In the genomic region with DNA sequence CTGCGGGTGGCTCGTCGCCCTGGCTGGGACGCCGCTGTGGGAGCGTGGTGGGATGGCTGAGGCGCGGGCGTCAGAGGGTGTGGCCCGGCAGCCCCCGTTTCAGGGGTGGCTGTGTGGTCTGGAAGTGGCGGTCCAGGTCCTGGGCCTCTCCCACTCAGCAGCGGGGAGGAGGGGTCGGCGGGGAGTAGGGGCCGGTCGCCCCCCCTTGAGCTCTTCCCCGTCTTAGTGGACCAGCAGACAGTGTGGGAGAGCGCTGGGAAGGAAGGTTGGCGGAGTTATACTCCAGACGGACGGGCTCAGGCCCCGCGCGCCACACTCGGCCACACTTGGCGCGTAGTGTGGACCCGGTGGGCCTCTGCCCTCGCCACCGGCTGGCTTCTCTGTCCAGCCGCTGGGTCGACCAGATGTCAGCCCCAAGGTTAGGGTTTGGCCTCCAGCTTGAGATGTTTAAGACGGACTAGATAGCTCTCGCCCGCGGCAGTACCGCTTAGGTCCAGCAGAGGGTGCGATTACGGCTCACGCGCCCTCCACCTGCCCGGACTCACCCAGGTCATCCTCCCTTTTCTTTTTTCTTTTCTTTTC, we compare ENCODE assay signal across 9 cellular contexts. TPM values are rescaled to one million over a fixed set of nuclear protein-coding genes. Genes with fewer than 3 reads are reported as not detected.
A peak's percentile ranks its signal among the peaks of the same experiment; 100 is the strongest.
DNase-seq lines count a peak whose midpoint lies in the region; ATAC-seq, FAIRE-seq and TF ChIP-seq lines count a peak whose summit lies in the region.
"Had no signal": no experiment of that assay in that cellular context is flagged by ENCODE, and none has a peak within 500 bp of the region (broad histone marks: within the 10 kb centered on the region; RNA-seq: fewer than 3 reads in every experiment).

No MANE protein-coding gene starts in this region.

- DNase-seq in GM10248 (ENCODE audit: extremely low spot score), result peak; percentile 50
- DNase-seq in astrocyte of the cerebellum (ENCODE audit: low read depth), result no peak
- no peak for DNase-seq in HepG2 (ENCODE audit: low spot score)
- peak; percentile 87 for DNase-seq in stimulated activated CD8-positive, alpha-beta memory T cell treated with anti-CD3 and anti-CD28 coated beads, Interleukin-4, amount 100 ng/mL, for 48 hours
- DNase-seq in DMS153 (lab: John Stamatoyannopoulos, UW), result no peak
- DNase-seq: IMR-90 had no signal

- no peaks in the 10 kb centered on the region for H4K20me1 ChIP-seq in HepG2 (ENCODE audit: insufficient read depth, low read length)

- CTCF ChIA-PET in GM10248 (lab: Yijun Ruan, JAX), result interaction anchor here (0.9 to 1.5 kb wide), 5 partner anchors 16 to 473 kb away, joined by 3 to 4 read pairs (median 3); no protein-coding TSS in a partner anchor
- CTCF ChIA-PET in HepG2 (lab: Yijun Ruan, JAX; ENCODE audit: low intra/inter-chr PET ratio, low total read pairs), result no interaction called here

- POLR2A ChIA-PET in GM10248 (lab: Yijun Ruan, JAX), result interaction anchor here (0.5 kb wide), 1 partner anchor 578 kb away, joined by 3 read pairs; no protein-coding TSS in a partner anchor
- POLR2A ChIA-PET in HepG2 (lab: Yijun Ruan, JAX), result no interaction called here

- TF ChIP-seq RAD21 in HepG2 (CRISPR knock-in tag; IDR thresholded peaks at IDR 0.05), result no peak

- no peak overlapping the region for H3K9ac ChIP-seq in HepG2 (ENCODE audit: insufficient read depth, low read depth, low read length)

- no peak overlapping the region for H3K27ac ChIP-seq in HepG2 (ENCODE audit: extremely low read length, insufficient read depth, low read length)

- intact Hi-C loops in HepG2 (cut with micrococcal nuclease; ENCODE audit: unreplicated experiment), result no loop called here

- peak; percentile 61; the same call in 2 of the 3 replicates for ATAC-seq in SK-N-SH treated with all-trans-retinoic acid at 6 μM for 48 hours
- ATAC-seq in HepG2, result peak; percentile 58
- no peak for ATAC-seq in GM18520 (IDR thresholded peaks at IDR 0.05; ENCODE audit: unreplicated experiment)
- no peak for ATAC-seq in GM18498 (IDR thresholded peaks at IDR 0.05; ENCODE audit: unreplicated experiment)

- no peak for FAIRE-seq in HepG2 (lab: Jason Lieb, UNC)

- WGBS in HepG2 (ENCODE audit: low lambda C conversion rate), result 89% methylated on average over 25 of the region's 43 CpGs

- in situ Hi-C loops in astrocyte of the cerebellum (cut with HindIII; ENCODE audit: low sequenced_read_pairs) (no loop called here), HepG2 (cut with HindIII; ENCODE audit: extremely low pct_ligation_motif_present, low pct_unique_long_range_greater_than_20kb) (no loop called here)

- H2AFZ ChIP-seq in HepG2 (ENCODE audit: low read length), result no peak overlapping the region

- no peaks in the 10 kb centered on the region for H3K4me1 ChIP-seq in HepG2 (ENCODE audit: insufficient read depth, low read length)

- peaks cover 64% of the 10 kb centered on the region for H3K9me3 ChIP-seq in HepG2 (ENCODE audit: low read length)

- BruUV-seq in HepG2 (replicated peaks; lab: Mats Ljungman, UMichigan), result no TSS peak

- no peak overlapping the region for H3K4me3 ChIP-seq in astrocyte of the cerebellum (ENCODE audit: low read depth, low read length)
- no peak overlapping the region for H3K4me3 ChIP-seq in HepG2 (replicated peaks in 1 of 3; ENCODE audit: insufficient read depth in 1 of 3, low read depth in 2 of 3, low read length in 3 of 3)

- TF ChIP-seq EP300 in HepG2 (IDR thresholded peaks at IDR 0.05; ENCODE audit: low read depth in 2 of 2, low read length in 2 of 2) (no peak), HepG2 (CRISPR knock-in tag; IDR thresholded peaks at IDR 0.05; ENCODE audit: borderline replicate concordance) (no peak)

- TF ChIP-seq POLR2A in HepG2 (IDR thresholded peaks at IDR 0.05; ENCODE audit: insufficient read depth in 1 of 2, low read depth in 2 of 2, low read length in 2 of 2), result no peak

- no peak overlapping the region for H3K4me2 ChIP-seq in HepG2 (ENCODE audit: low read depth, low read length)

- H3K27me3 ChIP-seq in HepG2 (ENCODE audit: control insufficient read depth in 1 of 2, insufficient read depth in 2 of 2, low read length in 2 of 2), result no peaks in the 10 kb centered on the region

- H3K79me2 ChIP-seq in HepG2 (ENCODE audit: insufficient read depth, low read length), result no peaks in the 10 kb centered on the region

- TF ChIP-seq CTCF in GM10248 (IDR thresholded peaks at IDR 0.05; ENCODE audit: control extremely low read depth, extremely low read depth, low read depth, missing control alignments) (peak; percentile 49), astrocyte of the cerebellum (IDR thresholded peaks at IDR 0.05; ENCODE audit: low read depth, low read length, missing control alignments) (peak; percentile 15), HepG2 (CRISPR knock-in tag; IDR thresholded peaks at IDR 0.05) (peak; percentile 23)

- H3K36me3 ChIP-seq in HepG2 (replicated peaks in 1 of 2; ENCODE audit: control insufficient read depth in 1 of 2, insufficient read depth in 2 of 2, low read length in 2 of 2), result no peaks in the 10 kb centered on the region

TF ChIP-seq in SK-N-SH treated with all-trans-retinoic acid at 6 μM for 48 hours, 23 proteins besides CTCF, POLR2A, EP300 and RAD21 (continues in another document):
- no peak for TF ChIP-seq POU6F1 (CRISPR knock-in tag; IDR thresholded peaks at IDR 0.05; ENCODE audit: borderline replicate concordance, low read depth)

TF ChIP-seq in HepG2, 621 proteins besides CTCF, POLR2A, EP300 and RAD21:
- TF ChIP-seq STAG1 (CRISPR knock-in tag; IDR thresholded peaks at IDR 0.05) (0 out of 2 replicates have a peak, but pooled peaks have one; percentile 4), ZBTB33 (CRISPR knock-in tag; IDR thresholded peaks at IDR 0.05) (peak; percentile 98), ZNF766 (CRISPR knock-in tag; IDR thresholded peaks at IDR 0.05; ENCODE audit: borderline replicate concordance) (no peak)
- TF ChIP-seq, protein P1, sequence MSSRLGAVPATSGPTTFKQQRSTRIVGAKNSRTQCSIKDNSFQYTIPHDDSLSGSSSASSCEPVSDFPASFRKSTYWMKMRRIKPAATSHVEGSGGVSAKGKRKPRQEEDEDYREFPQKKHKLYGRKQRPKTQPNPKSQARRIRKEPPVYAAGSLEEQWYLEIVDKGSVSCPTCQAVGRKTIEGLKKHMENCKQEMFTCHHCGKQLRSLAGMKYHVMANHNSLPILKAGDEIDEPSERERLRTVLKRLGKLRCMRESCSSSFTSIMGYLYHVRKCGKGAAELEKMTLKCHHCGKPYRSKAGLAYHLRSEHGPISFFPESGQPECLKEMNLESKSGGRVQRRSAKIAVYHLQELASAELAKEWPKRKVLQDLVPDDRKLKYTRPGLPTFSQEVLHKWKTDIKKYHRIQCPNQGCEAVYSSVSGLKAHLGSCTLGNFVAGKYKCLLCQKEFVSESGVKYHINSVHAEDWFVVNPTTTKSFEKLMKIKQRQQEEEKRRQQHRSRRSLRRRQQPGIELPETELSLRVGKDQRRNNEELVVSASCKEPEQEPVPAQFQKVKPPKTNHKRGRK (CRISPR knock-in tag; IDR thresholded peaks at IDR 0.05), result 0 out of 2 replicates have a peak, but pooled peaks have one; percentile 42

RNA-seq across cellular contexts. Expression of gene ZNF429, which starts 21.7 kb away (rescaled TPM):
- 3.3 and 5.9 TPM in 2 replicates for total RNA-seq in HepG2 (2016; rRNA removed; fragmentation: Illumina TruSeq; extraction: Trizol)
- total RNA-seq in HepG2 (2016; cell fraction: cytosol; rRNA removed; fragmentation: Illumina TruSeq; extraction: Trizol; ENCODE audit: low read depth), result 1.6 and 1.7 TPM in 2 replicates
- 4.3 and 4.7 TPM in 2 replicates for total RNA-seq in HepG2 (2016; cell fraction: insoluble cytoplasmic fraction; rRNA removed; fragmentation: Illumina TruSeq; extraction: Trizol)
- 5.2 and 5.4 TPM in 2 replicates for total RNA-seq in HepG2 (2016; cell fraction: membrane; rRNA removed; fragmentation: Illumina TruSeq; extraction: Trizol)
- 5.0 and 5.5 TPM in 2 replicates for total RNA-seq in HepG2 (2016; cell fraction: nucleus; rRNA removed; fragmentation: Illumina TruSeq; extraction: Trizol)
- 3.2 and 3.4 TPM in 2 replicates for polyA plus RNA-seq in HepG2 (2011; rRNA removed)
- 2.7 and 3.3 TPM in 2 replicates for polyA plus RNA-seq in HepG2 (2011; cell fraction: cytosol; rRNA removed)
- polyA plus RNA-seq in HepG2 (2011; cell fraction: nucleus; rRNA removed), result 4.4 and 5.2 TPM in 2 replicates
- 1.8 and 2.8 TPM in 2 replicates for polyA plus RNA-seq in HepG2 (2012)
- polyA plus RNA-seq in HepG2 (2016; cell fraction: cytosol; fragmentation: Illumina TruSeq; extraction: Trizol; ENCODE audit: low read depth), result 1.7 and 1.8 TPM in 2 replicates
- polyA plus RNA-seq in HepG2 (2016; cell fraction: insoluble cytoplasmic fraction; fragmentation: Illumina TruSeq; extraction: Trizol; ENCODE audit: low read depth), result 3.7 and 4.1 TPM in 2 replicates
- polyA plus RNA-seq in HepG2 (2016; cell fraction: membrane; fragmentation: Illumina TruSeq; extraction: Trizol; ENCODE audit: low read depth), result 3.3 and 3.7 TPM in 2 replicates
- 3.6 and 4.8 TPM in 2 replicates for polyA plus RNA-seq in HepG2 (2016; cell fraction: nucleus; fragmentation: Illumina TruSeq; extraction: Trizol; ENCODE audit: insufficient read depth, low read depth)
- polyA minus RNA-seq in HepG2 (2011; rRNA and poly(A)+ RNA removed; ENCODE audit: low replicate concordance), result 5.1 TPM in 1 of 2 replicates, not detected in the other
- 1.8 and 2.8 TPM in 2 replicates for polyA minus RNA-seq in HepG2 (2011; cell fraction: cytosol; rRNA and poly(A)+ RNA removed)
- 9.9 and 11.6 TPM in 2 replicates for polyA minus RNA-seq in HepG2 (2011; cell fraction: nucleus; rRNA and poly(A)+ RNA removed)

Comparison
In these comparisons a context has a peak if more than half of its experiments do, and no peak if none do; other contexts are left out.
1. DNase-seq: peak in GM10248 (single experiment) and stimulated activated CD8-positive, alpha-beta memory T cell treated with anti-CD3 and anti-CD28 coated beads, Interleukin-4, amount 100 ng/mL, for 48 hours (single experiment); none in astrocyte of the cerebellum (single experiment), HepG2 (single experiment) and DMS153 (single experiment).
2. ATAC-seq: peak in SK-N-SH treated with all-trans-retinoic acid at 6 μM for 48 hours (single experiment) and HepG2 (single experiment); none in GM18520 (single experiment) and GM18498 (single experiment).
3. Peak in every context shown above with its lines, with median percentiles within 50 percentile points of each other: CTCF ChIP-seq.